In genomic region chr19:17341845-17342244, GRCh38 we compare ENCODE assay signal across 1 cellular context.
TF ChIP-seq lines count a peak whose summit lies in the region.

No MANE protein-coding gene starts in this region.

TF ChIP-seq in HCT116, 20 proteins besides CTCF, POLR2A, EP300 and RAD21 (continued from another document):
- TF ChIP-seq REST (IDR thresholded peaks at IDR 0.05; ENCODE audit: low read depth) (no peak), EZH2 (IDR thresholded peaks at IDR 0.05) (no peak), EZH2phosphoT487 (IDR thresholded peaks at IDR 0.05; ENCODE audit: borderline replicate concordance) (no peak), ELF1 (IDR thresholded peaks at IDR 0.05; ENCODE audit: borderline replicate concordance, low read depth) (no peak), ZFX (IDR thresholded peaks at IDR 0.05) (no peak)
